In genomic region chr2:203330434-203330833, GRCh38 we compare ENCODE assay signal across 9 cellular contexts. TPM values are rescaled to one million over a fixed set of nuclear protein-coding genes. Genes with fewer than 3 reads are reported as not detected.
DNase-seq lines count a peak whose midpoint lies in the region; ATAC-seq and TF ChIP-seq lines count a peak whose summit lies in the region.
"Had no signal": no experiment of that assay in that cellular context is flagged by ENCODE, and none has a peak within 500 bp of the region (broad histone marks: within the 10 kb centered on the region; RNA-seq: fewer than 3 reads in every experiment).

No MANE protein-coding gene starts in this region.

- no peaks in the 10 kb centered on the region for H3K27me3 ChIP-seq in CD8-positive, alpha-beta T cell (ENCODE audit: insufficient read depth, low read length)
- H3K27me3 ChIP-seq in HUES64 (ENCODE audit: insufficient read depth, low read length) (no peaks in the 10 kb centered on the region), mesendoderm (ENCODE audit: insufficient read depth, low read length, poor library complexity) (no peaks in the 10 kb centered on the region), upper lobe of left lung (no peaks in the 10 kb centered on the region), body of pancreas (no peaks in the 10 kb centered on the region)

- TF ChIP-seq POLR2A in upper lobe of left lung (IDR thresholded peaks at IDR 0.05) = no peak
- no peak for TF ChIP-seq POLR2A in body of pancreas (IDR thresholded peaks at IDR 0.05)

- H3K9me3 Mint-ChIP-seq in CD8-positive, alpha-beta T cell = no peaks in the 10 kb centered on the region
- H3K9me3 Mint-ChIP-seq in activated naive CD8-positive, alpha-beta T cell treated with anti-CD3 and anti-CD28 coated beads, Interleukin-2, amount 50 U/mL, for 24 hours = no peaks in the 10 kb centered on the region

- no peaks in the 10 kb centered on the region for H3K9me3 ChIP-seq in CD8-positive, alpha-beta T cell (ENCODE audit: low read length)
- H3K9me3 ChIP-seq in HUES64 (ENCODE audit: insufficient read depth, low read depth, low read length) (no peaks in the 10 kb centered on the region), upper lobe of left lung (no peaks in the 10 kb centered on the region), body of pancreas (no peaks in the 10 kb centered on the region)

- CTCF ChIA-PET in CD8-positive, alpha-beta T cell (lab: Charles Lee) = interaction anchor here (1.4 kb wide), 1 partner anchor 123 kb away, joined by 3 read pairs; no protein-coding TSS in a partner anchor

- no peak for TF ChIP-seq EP300 in upper lobe of left lung (IDR thresholded peaks at IDR 0.05)

- H3K4me3 Mint-ChIP-seq in CD8-positive, alpha-beta T cell = peak overlapping the region; percentile 59
- H3K4me3 Mint-ChIP-seq in activated naive CD8-positive, alpha-beta T cell treated with anti-CD3 and anti-CD28 coated beads, Interleukin-2, amount 50 U/mL, for 24 hours = peak overlapping the region; percentile 89

- no peak overlapping the region for H3K18ac ChIP-seq in mesendoderm (ENCODE audit: low read length)

- no peak overlapping the region for H2AK5ac ChIP-seq in mesendoderm (ENCODE audit: low read length)

- no peak overlapping the region for H3K23ac ChIP-seq in mesendoderm (ENCODE audit: low read length)

- H3K4me2 ChIP-seq in mesendoderm (ENCODE audit: low read length) = no peak overlapping the region

- H3K27ac Mint-ChIP-seq in CD8-positive, alpha-beta T cell = no peak overlapping the region
- no peak overlapping the region for H3K27ac Mint-ChIP-seq in activated naive CD8-positive, alpha-beta T cell treated with anti-CD3 and anti-CD28 coated beads, Interleukin-2, amount 50 U/mL, for 24 hours

- no peak overlapping the region for H4K8ac ChIP-seq in mesendoderm (ENCODE audit: low read depth, low read length)

- no peak overlapping the region for H2BK5ac ChIP-seq in mesendoderm (ENCODE audit: low read length)

- H3K36me3 ChIP-seq in CD8-positive, alpha-beta T cell (ENCODE audit: insufficient read depth, low read length) = no peaks in the 10 kb centered on the region
- H3K36me3 ChIP-seq in HUES64 (ENCODE audit: insufficient read depth, low read length) (peaks cover 8% of the 10 kb centered on the region), mesendoderm (ENCODE audit: control insufficient read depth, insufficient read depth, low read length) (no peaks in the 10 kb centered on the region), upper lobe of left lung (peaks cover 0 to 10% (median 0%) of the 10 kb centered on the region in 4 donors), body of pancreas (replicated peaks in 1 of 2; ENCODE audit: insufficient read depth in 1 of 2, low read depth in 2 of 2) (no peaks in the 10 kb centered on the region)

- peak overlapping the region; percentile 39 for H3K56ac ChIP-seq in mesendoderm (ENCODE audit: low read length)

- peaks cover 36% of the 10 kb centered on the region for H3K4me1 Mint-ChIP-seq in CD8-positive, alpha-beta T cell (ENCODE audit: low read depth)
- H3K4me1 Mint-ChIP-seq in activated naive CD8-positive, alpha-beta T cell treated with anti-CD3 and anti-CD28 coated beads, Interleukin-2, amount 50 U/mL, for 24 hours = peaks cover 36% of the 10 kb centered on the region

- intact Hi-C loops in CD8-positive, alpha-beta T cell (cut with DNase I, micrococcal nuclease) = loop anchor here in 1 of 2 experiments (2.0 kb wide), 1 partner anchor 72 kb away; no protein-coding TSS in a partner anchor
- intact Hi-C loops in body of pancreas (cut with DNase I) = no loop called here

- POLR2A ChIA-PET in CD8-positive, alpha-beta T cell (lab: Charles Lee) = no interaction called here

- H4K5ac ChIP-seq in mesendoderm (ENCODE audit: low read length) = no peak overlapping the region

- H3K27me3 Mint-ChIP-seq in CD8-positive, alpha-beta T cell (ENCODE audit: low read depth) = no peaks in the 10 kb centered on the region
- no peaks in the 10 kb centered on the region for H3K27me3 Mint-ChIP-seq in activated naive CD8-positive, alpha-beta T cell treated with anti-CD3 and anti-CD28 coated beads, Interleukin-2, amount 50 U/mL, for 24 hours

- no peak for DNase-seq in CD8-positive, alpha-beta T cell
- no peak for DNase-seq in activated naive CD8-positive, alpha-beta T cell treated with anti-CD3 and anti-CD28 coated beads, Interleukin-2, amount 50 U/mL, for 24 hours
- DNase-seq in mesendoderm = peak; percentile 6
- no peak for DNase-seq in upper lobe of left lung
- DNase-seq in stimulated activated CD4-positive, alpha-beta T cell treated with anti-CD3 and anti-CD28 coated beads, Interleukin-4, amount 100 ng/mL, for 24 hours = no peak
- no peak for DNase-seq in body of pancreas
- DNase-seq: NCI-H446 treated with DMSO at 0.1 percent for 48 hours had no signal

- H3K9ac ChIP-seq in HUES64 (ENCODE audit: low read depth, low read length) (peak overlapping the region; percentile 24; the same call in 1 of the 2 replicates), mesendoderm (ENCODE audit: low read length) (peak overlapping the region; percentile 25)

- H2BK15ac ChIP-seq in mesendoderm (replicated peaks; ENCODE audit: low read depth) = no peak overlapping the region

- H3K4me3 ChIP-seq in CD8-positive, alpha-beta T cell (ENCODE audit: low read depth, low read length) = no peak overlapping the region
- H3K4me3 ChIP-seq in HUES64 (ENCODE audit: low read length) (peak overlapping the region; percentile 98), mesendoderm (ENCODE audit: low read length) (no peak overlapping the region), upper lobe of left lung (no peak overlapping the region), body of pancreas (no peak overlapping the region)

- H3K79me2 ChIP-seq in mesendoderm (ENCODE audit: control insufficient read depth, insufficient read depth, low read length) = peaks cover 45% of the 10 kb centered on the region

- peaks cover 20% of the 10 kb centered on the region for H3K4me1 ChIP-seq in CD8-positive, alpha-beta T cell (ENCODE audit: insufficient read depth, low read length)
- peaks cover 26% of the 10 kb centered on the region; the same call in 1 of the 2 replicates for H3K4me1 ChIP-seq in HUES64 (ENCODE audit: insufficient read depth, low read length)
- H3K4me1 ChIP-seq in mesendoderm (ENCODE audit: control insufficient read depth, low read depth, low read length) = no peaks in the 10 kb centered on the region
- H3K4me1 ChIP-seq in upper lobe of left lung = peaks cover 11 to 25% (median 14%) of the 10 kb centered on the region in 4 donors
- peaks cover 16% of the 10 kb centered on the region for H3K4me1 ChIP-seq in body of pancreas

- TF ChIP-seq CTCF in CD8-positive, alpha-beta T cell (IDR thresholded peaks at IDR 0.05) = no peak
- no peak for TF ChIP-seq CTCF in upper lobe of left lung (IDR thresholded peaks at IDR 0.05)
- no peak for TF ChIP-seq CTCF in body of pancreas (IDR thresholded peaks at IDR 0.05)

- peaks cover 13% of the 10 kb centered on the region for H3K36me3 Mint-ChIP-seq in CD8-positive, alpha-beta T cell
- H3K36me3 Mint-ChIP-seq in activated naive CD8-positive, alpha-beta T cell treated with anti-CD3 and anti-CD28 coated beads, Interleukin-2, amount 50 U/mL, for 24 hours (ENCODE audit: low read depth) = peaks cover 3% of the 10 kb centered on the region

- H3K27ac ChIP-seq in CD8-positive, alpha-beta T cell (ENCODE audit: low read depth, low read length) = no peak overlapping the region
- no peak overlapping the region for H3K27ac ChIP-seq in HUES64 (ENCODE audit: low read depth, low read length)
- H3K27ac ChIP-seq in mesendoderm (ENCODE audit: low read depth, low read length) = no peak overlapping the region
- H3K27ac ChIP-seq in upper lobe of left lung = peak overlapping the region in 2 of 4 donors; percentile 5 to 11
- H3K27ac ChIP-seq in body of pancreas = no peak overlapping the region

- H2BK120ac ChIP-seq in mesendoderm (ENCODE audit: low read depth, low read length) = no peak overlapping the region

- no peak for ATAC-seq in CD8-positive, alpha-beta T cell
- no peak for ATAC-seq in activated naive CD8-positive, alpha-beta T cell treated with anti-CD3 and anti-CD28 coated beads, Interleukin-2, amount 50 U/mL, for 24 hours
- ATAC-seq in upper lobe of left lung (ENCODE audit: low FRiP score in 2 of 2) (no peak), HG02610 (IDR thresholded peaks at IDR 0.05; ENCODE audit: unreplicated experiment) (no peak), body of pancreas (no peak)

- H3K79me1 ChIP-seq in mesendoderm (ENCODE audit: low read length) = no peaks in the 10 kb centered on the region

- H3K4ac ChIP-seq in mesendoderm (ENCODE audit: low read depth, low read length) = no peak overlapping the region

RNA-seq across cellular contexts. Expression of gene ABI2, which starts 2.2 kb away (rescaled TPM):
- 10 to 100 TPM; 17.7 to 19.7 TPM for total RNA-seq in CD8-positive, alpha-beta T cell
- polyA plus RNA-seq in HUES64 (2013, experiment 1 of 2) = 71.8 TPM
- polyA plus RNA-seq in HUES64 (2013, experiment 2 of 2) = 94.2 TPM
- polyA plus RNA-seq in mesendoderm (2013, experiment 1 of 2) = 56.4 TPM
- polyA plus RNA-seq in mesendoderm (2013, experiment 2 of 2) = 63.6 TPM
- total RNA-seq in upper lobe of left lung = 10 to 100 TPM; 30.3 to 41.6 (median 35.5) TPM
- 10 to 100 TPM in 1 of 2 donors, 1 to 10 TPM in 1; 4.3 to 22.1 TPM for total RNA-seq in body of pancreas
